In the genomic region with DNA sequence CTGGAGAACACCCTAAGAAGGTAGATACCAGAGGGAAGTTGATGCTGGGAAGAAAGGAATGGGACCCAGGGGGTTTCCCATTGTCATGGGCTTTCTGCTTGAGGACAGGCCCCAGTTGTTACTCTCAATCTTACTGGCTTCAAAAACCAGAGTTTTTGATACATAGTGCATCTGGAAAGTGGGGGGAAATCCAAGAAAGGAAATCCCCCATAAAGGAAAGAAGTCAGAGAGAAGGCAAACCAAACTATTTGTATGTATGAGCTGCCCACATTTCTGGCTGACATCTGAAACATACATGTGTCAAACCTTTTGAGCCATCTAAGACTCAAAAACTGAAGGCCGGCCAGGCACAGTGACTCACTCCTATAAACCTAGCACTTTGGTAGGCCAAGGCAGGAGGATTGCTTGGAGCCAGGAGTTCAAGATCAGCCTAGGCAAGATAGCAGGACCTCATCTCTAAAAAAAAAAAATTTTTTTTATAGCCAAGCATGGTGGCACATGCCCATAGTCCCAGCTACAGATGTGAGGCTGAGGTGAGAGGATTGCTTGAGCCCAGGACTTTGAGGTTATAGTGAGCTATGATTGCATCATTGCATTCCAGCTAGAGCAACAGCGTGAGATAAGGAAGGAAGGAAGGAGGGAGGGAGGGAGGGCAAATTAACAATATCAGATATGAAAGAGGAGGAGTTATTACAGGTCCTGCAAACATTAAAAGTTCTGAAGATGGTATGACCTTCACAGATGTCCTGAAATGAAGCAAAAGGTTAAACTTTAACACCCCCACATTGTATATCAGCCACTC, we compare ENCODE assay signal across 8 cellular contexts. TPM values are rescaled to one million over a fixed set of nuclear protein-coding genes. Genes with fewer than 3 reads are reported as not detected.
A peak's percentile ranks its signal among the peaks of the same experiment; 100 is the strongest.
DNase-seq lines count a peak whose midpoint lies in the region; ATAC-seq, FAIRE-seq and TF ChIP-seq lines count a peak whose summit lies in the region.

No MANE protein-coding gene starts in this region.

- peaks cover 3% of the 10 kb centered on the region for H3K4me1 ChIP-seq in endothelial cell of umbilical vein (ENCODE audit: control insufficient read depth, extremely low read depth, insufficient read depth, low read length)
- H3K4me1 ChIP-seq in GM23248 (ENCODE audit: insufficient read depth): no peaks in the 10 kb centered on the region

- no peak overlapping the region for H3K27ac ChIP-seq in endothelial cell of umbilical vein (ENCODE audit: insufficient read depth, low read depth, low read length)
- no peak overlapping the region for H3K27ac ChIP-seq in GM23248

- H3K9me3 ChIP-seq in endothelial cell of umbilical vein (replicated peaks; ENCODE audit: control insufficient read depth, insufficient read depth, low read length) (no peaks in the 10 kb centered on the region), GM23248 (ENCODE audit: low read depth) (no peaks in the 10 kb centered on the region)

- H3K9me1 ChIP-seq in endothelial cell of umbilical vein (replicated peaks; ENCODE audit: control insufficient read depth, extremely low read depth, insufficient read depth, low read length): no peaks in the 10 kb centered on the region

- dilution Hi-C loops in endothelial cell of umbilical vein (cut with MboI; ENCODE audit: extremely low pct_ligation_motif_present, low sequenced_read_pairs): no loop called here

- no TSS peak for BruUV-seq in endothelial cell of umbilical vein (replicated peaks; lab: Mats Ljungman, UMichigan)

- no peak overlapping the region for H3K9ac ChIP-seq in endothelial cell of umbilical vein (replicated peaks; ENCODE audit: extremely low read depth, insufficient read depth, low read length)
- no peak overlapping the region for H3K9ac ChIP-seq in GM23248

- no peak for TF ChIP-seq POLR2A in endothelial cell of umbilical vein (IDR thresholded peaks at IDR 0.05; ENCODE audit: low read depth, low read length)

- H3K9me2 ChIP-seq in GM23248 (ENCODE audit: insufficient read depth): no peaks in the 10 kb centered on the region

- H4K20me1 ChIP-seq in endothelial cell of umbilical vein (replicated peaks; ENCODE audit: control insufficient read depth, extremely low read depth, insufficient read depth, low read length) (no peaks in the 10 kb centered on the region), GM23248 (ENCODE audit: insufficient read depth) (no peaks in the 10 kb centered on the region)

- CTCF ChIA-PET in endothelial cell of umbilical vein (lab: Charles Lee): interaction anchor here (1.0 to 1.7 kb wide), 4 partner anchors 10 to 297 kb away, joined by 3 to 5 read pairs (median 3); a partner anchor contains a TSS

- H3K79me2 ChIP-seq in endothelial cell of umbilical vein (ENCODE audit: control insufficient read depth, insufficient read depth, low read length) (no peaks in the 10 kb centered on the region), GM23248 (ENCODE audit: insufficient read depth) (no peaks in the 10 kb centered on the region)

- DNase-seq in GM12865 (ENCODE audit: low read depth): peak; percentile 93
- no peak for DNase-seq in endothelial cell of umbilical vein (ENCODE audit: low read depth, low spot score)
- no peak for DNase-seq in GM23248
- no peak for DNase-seq in SHP77 treated with DMSO at 0.1 percent for 48 hours (lab: John Stamatoyannopoulos, UW)
- DNase-seq in NCI-H1930 (lab: John Stamatoyannopoulos, UW): no peak
- no peak for DNase-seq in central memory CD4-positive, alpha-beta T cell

- no peaks in the 10 kb centered on the region for H3F3A ChIP-seq in GM23248 (ENCODE audit: insufficient read depth)

- POLR2A ChIA-PET in endothelial cell of umbilical vein (lab: Charles Lee): no interaction called here

- H3K4me2 ChIP-seq in endothelial cell of umbilical vein (ENCODE audit: insufficient read depth, low read length) (no peak overlapping the region), GM23248 (ENCODE audit: unreplicated experiment) (no peak overlapping the region)

- intact Hi-C loops in endothelial cell of umbilical vein (cut with micrococcal nuclease): no loop called here

- no peak overlapping the region for H2AFZ ChIP-seq in endothelial cell of umbilical vein (ENCODE audit: low read depth, low read length)
- no peak overlapping the region for H2AFZ ChIP-seq in GM23248

- ATAC-seq in GM21390 (IDR thresholded peaks at IDR 0.05; ENCODE audit: unreplicated experiment): peak; percentile 68
- ATAC-seq in HG03565 (IDR thresholded peaks at IDR 0.05; ENCODE audit: unreplicated experiment): peak; percentile 64

- TF ChIP-seq CTCF in GM12865 (IDR thresholded peaks at IDR 0.05; ENCODE audit: insufficient read depth, low read depth, low read length, missing control alignments): no peak
- TF ChIP-seq CTCF in endothelial cell of umbilical vein (IDR thresholded peaks at IDR 0.05; ENCODE audit: extremely low read depth in 1 of 2, insufficient read depth in 1 of 2, low read depth in 1 of 2, low read length in 2 of 2): no peak

- H3K36me3 ChIP-seq in endothelial cell of umbilical vein (ENCODE audit: control insufficient read depth in 2 of 2, extremely low read depth in 1 of 2, insufficient read depth in 2 of 2, low read length in 2 of 2) (no peaks in the 10 kb centered on the region), GM23248 (ENCODE audit: low read depth) (no peaks in the 10 kb centered on the region)

- H3K27me3 ChIP-seq in endothelial cell of umbilical vein (ENCODE audit: control insufficient read depth in 2 of 2, insufficient read depth in 2 of 2, low read length in 2 of 2) (peaks cover 2 to 3% of the 10 kb centered on the region in 2 experiments), GM23248 (replicated peaks; ENCODE audit: insufficient read depth) (no peaks in the 10 kb centered on the region)

- WGBS in GM23248 (ENCODE audit: low coverage in 1 of 2, low lambda C conversion rate in 2 of 2, missing lambda C conversion rate in 2 of 2), 2 experiments: 69 to 79% methylated on average over 2 of the region's 2 CpGs

- in situ Hi-C loops in GM23248 (cut with MboI): no loop called here

- peak overlapping the region; percentile 26; the same call in 1 of the 2 replicates for H3K4me3 ChIP-seq in GM12865 (ENCODE audit: low read depth, low read length)
- H3K4me3 ChIP-seq in endothelial cell of umbilical vein (replicated peaks in 1 of 3; ENCODE audit: insufficient read depth in 1 of 3, low read depth in 1 of 3, low read length in 3 of 3): no peak overlapping the region
- no peak overlapping the region for H3K4me3 ChIP-seq in GM23248

- FAIRE-seq in endothelial cell of umbilical vein (lab: Jason Lieb, UNC): peak; percentile 37

TF ChIP-seq in endothelial cell of umbilical vein, 7 proteins besides CTCF, POLR2A, EP300 and RAD21:
- no peak for TF ChIP-seq MYC (IDR thresholded peaks at IDR 0.05; ENCODE audit: low read depth, low read length)
- no peak for TF ChIP-seq FOS (IDR thresholded peaks at IDR 0.05; ENCODE audit: borderline replicate concordance, insufficient read depth, low read length)
- TF ChIP-seq GATA2 (IDR thresholded peaks at IDR 0.05; ENCODE audit: insufficient read depth, insufficient read length, low read depth, low read length): peak; percentile 35

RNA-seq across cellular contexts. Expression of a gene that starts 6.7 kb away (rescaled TPM):
- 55.1 and 58.0 TPM in 2 replicates for total RNA-seq in endothelial cell of umbilical vein
- polyA plus RNA-seq in endothelial cell of umbilical vein (24.8 and 38.1 TPM in 2 replicates), GM23248 (2016; fragmentation: Nextera tagmentation; extraction: Ambion mirVana) (54.3 and 59.5 TPM in 2 replicates)
- 21.7 and 24.3 TPM in 2 replicates for polyA plus RNA-seq in endothelial cell of umbilical vein (2011; cell fraction: cytosol; rRNA removed)
- 52.7 and 53.5 TPM in 2 replicates for polyA plus RNA-seq in endothelial cell of umbilical vein (2011; cell fraction: nucleus; rRNA removed)
- polyA plus RNA-seq in endothelial cell of umbilical vein (2012): 38.3 and 57.1 TPM in 2 replicates
- 68.0 and 68.7 TPM in 2 replicates for polyA minus RNA-seq in endothelial cell of umbilical vein
- polyA minus RNA-seq in endothelial cell of umbilical vein (2011; cell fraction: cytosol; rRNA and poly(A)+ RNA removed): 30.3 TPM
- 81.5 and 105 TPM in 2 replicates for polyA minus RNA-seq in endothelial cell of umbilical vein (2011; cell fraction: nucleus; rRNA and poly(A)+ RNA removed)
- total RNA-seq in GM23248 (2014; rRNA removed; shearing (Covaris generic)): 26.1 and 53.4 TPM in 2 replicates

RNA-seq across cellular contexts. Expression of a gene that starts 22.5 kb away (rescaled TPM):
- total RNA-seq in endothelial cell of umbilical vein: 34.5 and 38.2 TPM in 2 replicates
- 15.8 and 24.0 TPM in 2 replicates for polyA plus RNA-seq in endothelial cell of umbilical vein
- 41.0 and 45.8 TPM in 2 replicates for polyA plus RNA-seq in endothelial cell of umbilical vein (2011; cell fraction: cytosol; rRNA removed)
- 14.3 and 18.4 TPM in 2 replicates for polyA plus RNA-seq in endothelial cell of umbilical vein (2011; cell fraction: nucleus; rRNA removed)
- polyA plus RNA-seq in endothelial cell of umbilical vein (2012): 39.7 and 46.6 TPM in 2 replicates
- polyA minus RNA-seq in endothelial cell of umbilical vein: 19.7 and 41.2 TPM in 2 replicates
- polyA minus RNA-seq in endothelial cell of umbilical vein (2011; cell fraction: cytosol; rRNA and poly(A)+ RNA removed): 17.2 TPM
- polyA minus RNA-seq in endothelial cell of umbilical vein (2011; cell fraction: nucleus; rRNA and poly(A)+ RNA removed): 3.4 and 3.5 TPM in 2 replicates
- 12.8 and 14.7 TPM in 2 replicates for total RNA-seq in GM23248 (2014; rRNA removed; shearing (Covaris generic))
- 47.0 and 52.6 TPM in 2 replicates for polyA plus RNA-seq in GM23248 (2016; fragmentation: Nextera tagmentation; extraction: Ambion mirVana)
